In genomic region chr7:26196305-26196704, GRCh38 we compare ENCODE assay signal across 10 cellular contexts. TPM values are rescaled to one million over a fixed set of nuclear protein-coding genes. Genes with fewer than 3 reads are reported as not detected.
DNase-seq lines count a peak whose midpoint lies in the region; ATAC-seq and TF ChIP-seq lines count a peak whose summit lies in the region.
"Had no signal": no experiment of that assay in that cellular context is flagged by ENCODE, and none has a peak within 500 bp of the region (broad histone marks: within the 10 kb centered on the region; RNA-seq: fewer than 3 reads in every experiment).

No MANE protein-coding gene starts in this region.

- no peaks in the 10 kb centered on the region for H3K27me3 Mint-ChIP-seq in activated T-helper 17 cell treated with anti-CD3 and anti-CD28 coated beads, Interleukin-2, amount 50 U/mL, for 72 hours
- H3K27me3 Mint-ChIP-seq in immature natural killer cell (ENCODE audit: low read depth in 3 of 3) = peaks cover 48 to 69% (median 65%) of the 10 kb centered on the region in 3 donors
- H3K27me3 Mint-ChIP-seq in type B pancreatic cell = peaks cover 7% of the 10 kb centered on the region

- peak overlapping the region; percentile 35 for H3K4me3 ChIP-seq in right cardiac atrium (ENCODE audit: low read length)
- H3K4me3 ChIP-seq in colonic mucosa = no peak overlapping the region

- H3K27ac ChIP-seq in right cardiac atrium (ENCODE audit: low read length) (no peak overlapping the region), colonic mucosa (no peak overlapping the region)

- peaks cover 9% of the 10 kb centered on the region for H3K4me1 ChIP-seq in right cardiac atrium (ENCODE audit: control insufficient read depth, insufficient read depth, low read length)
- peaks cover 22% of the 10 kb centered on the region for H3K4me1 ChIP-seq in colonic mucosa

- H3K36me3 Mint-ChIP-seq in activated T-helper 17 cell treated with anti-CD3 and anti-CD28 coated beads, Interleukin-2, amount 50 U/mL, for 72 hours (ENCODE audit: low read depth) = peaks cover 100% of the 10 kb centered on the region
- H3K36me3 Mint-ChIP-seq in immature natural killer cell = peaks cover 59 to 73% (median 70%) of the 10 kb centered on the region in 3 donors
- H3K36me3 Mint-ChIP-seq in type B pancreatic cell = peaks cover 78% of the 10 kb centered on the region

- H3K9me3 Mint-ChIP-seq in activated T-helper 17 cell treated with anti-CD3 and anti-CD28 coated beads, Interleukin-2, amount 50 U/mL, for 72 hours = no peaks in the 10 kb centered on the region
- H3K9me3 Mint-ChIP-seq in immature natural killer cell (peaks cover 0 to 4% (median 0%) of the 10 kb centered on the region in 6 donors), type B pancreatic cell (no peaks in the 10 kb centered on the region)

- peak overlapping the region; percentile 100 for H3K27ac Mint-ChIP-seq in activated T-helper 17 cell treated with anti-CD3 and anti-CD28 coated beads, Interleukin-2, amount 50 U/mL, for 72 hours
- H3K27ac Mint-ChIP-seq in immature natural killer cell (peak overlapping the region; percentile 85 to 100 (median 88)), type B pancreatic cell (peak overlapping the region; percentile 71)

- no peaks in the 10 kb centered on the region for H3K9me3 ChIP-seq in right cardiac atrium (ENCODE audit: control insufficient read depth, low read length)
- H3K9me3 ChIP-seq in colonic mucosa = no peaks in the 10 kb centered on the region
- H3K9me3 ChIP-seq: esophagus muscularis mucosa had no signal

- H3K9ac ChIP-seq in colonic mucosa (ENCODE audit: low read depth in 2 of 2, low read length in 2 of 2) = no peak overlapping the region

- TF ChIP-seq CTCF in type B pancreatic cell (conservative IDR thresholded peaks at IDR 0.05) (no peak), colonic mucosa (IDR thresholded peaks at IDR 0.05) (no peak)

- peaks cover 52% of the 10 kb centered on the region for H3K4me1 Mint-ChIP-seq in activated T-helper 17 cell treated with anti-CD3 and anti-CD28 coated beads, Interleukin-2, amount 50 U/mL, for 72 hours
- H3K4me1 Mint-ChIP-seq in immature natural killer cell = peaks cover 81 to 85% of the 10 kb centered on the region in 2 donors
- H3K4me1 Mint-ChIP-seq in type B pancreatic cell (ENCODE audit: unreplicated experiment) = peaks cover 44% of the 10 kb centered on the region

- DNase-seq in right cardiac atrium = no peak
- DNase-seq in Right ventricle myocardium superior = no peak
- DNase-seq in immature natural killer cell = no peak
- DNase-seq in type B pancreatic cell (ENCODE audit: extremely low spot score, unreplicated experiment) = no peak
- DNase-seq in colonic mucosa = no peak
- DNase-seq: NCI-H510A had no signal

- ATAC-seq in right cardiac atrium (no peak), Right ventricle myocardium superior (ENCODE audit: poor library complexity) (no peak), GM18909 (IDR thresholded peaks at IDR 0.05; ENCODE audit: poor library complexity, unreplicated experiment) (no peak), GM18502 (IDR thresholded peaks at IDR 0.05; ENCODE audit: poor library complexity, unreplicated experiment) (no peak)
- ATAC-seq in activated T-helper 17 cell treated with anti-CD3 and anti-CD28 coated beads, Interleukin-2, amount 50 U/mL, for 72 hours (replicated peaks) = no peak

- WGBS in right cardiac atrium = 33% methylated on average over 4 of the region's 4 CpGs

- H3K36me3 ChIP-seq in colonic mucosa = peaks cover 42% of the 10 kb centered on the region

- peak overlapping the region; percentile 100 for H3K4me3 Mint-ChIP-seq in activated T-helper 17 cell treated with anti-CD3 and anti-CD28 coated beads, Interleukin-2, amount 50 U/mL, for 72 hours
- H3K4me3 Mint-ChIP-seq in immature natural killer cell (peak overlapping the region; percentile 66 to 99 (median 75)), type B pancreatic cell (peak overlapping the region; percentile 72)

- H3K27me3 ChIP-seq in right cardiac atrium (ENCODE audit: control insufficient read depth, insufficient read depth) = no peaks in the 10 kb centered on the region
- H3K27me3 ChIP-seq in colonic mucosa = no peaks in the 10 kb centered on the region
- H3K27me3 ChIP-seq: esophagus muscularis mucosa had no signal

- intact Hi-C loops in right cardiac atrium (cut with DNase I) = no loop called here
- intact Hi-C loops in Right ventricle myocardium superior (cut with DNase I) = no loop called here
- intact Hi-C loops in colonic mucosa (cut with DNase I) = loop anchor here (5.0 to 10.0 kb wide), 3 partner anchors 104 to 312 kb away; no protein-coding TSS in a partner anchor

RNA-seq across cellular contexts. Expression of gene HNRNPA2B1, which starts 4.2 kb away (rescaled TPM):
- 100 to 1,000 TPM; 353 to 383 (median 368) TPM for total RNA-seq in right cardiac atrium
- polyA plus RNA-seq in right cardiac atrium = 521 TPM
- total RNA-seq in Right ventricle myocardium superior = 400 TPM
- 100 to 1,000 TPM; 491 to 882 TPM for total RNA-seq in activated T-helper 17 cell treated with anti-CD3 and anti-CD28 coated beads, Interleukin-2, amount 50 U/mL, for 72 hours
- polyA plus RNA-seq in immature natural killer cell = 100 to 1,000 TPM; 442 to 823 (median 643) TPM
- total RNA-seq in type B pancreatic cell (ENCODE audit: low replicate concordance) = 441 and 733 TPM in 2 replicates
- 100 to 1,000 TPM; 447 to 769 TPM for total RNA-seq in colonic mucosa

RNA-seq across cellular contexts. Expression of gene CBX3, which starts 5.2 kb away (rescaled TPM):
- total RNA-seq in right cardiac atrium (10 to 100 TPM; 68.1 to 82.5 (median 72.2) TPM), Right ventricle myocardium superior (54.2 TPM), type B pancreatic cell (ENCODE audit: low replicate concordance) (108 and 188 TPM in 2 replicates), colonic mucosa (100 to 1,000 TPM; 102 to 135 TPM)
- polyA plus RNA-seq in right cardiac atrium (61.2 TPM), immature natural killer cell (100 to 1,000 TPM in 2 of 3 donors, 10 to 100 TPM in 1; 86.1 to 121 (median 103) TPM)
- total RNA-seq in activated T-helper 17 cell treated with anti-CD3 and anti-CD28 coated beads, Interleukin-2, amount 50 U/mL, for 72 hours = 100 to 1,000 TPM; 179 to 242 TPM

RNA-seq across cellular contexts. Expression of gene NFE2L3, which starts 44.3 kb away (rescaled TPM):
- total RNA-seq in right cardiac atrium (1 to 10 TPM in 2 of 4 donors, under 1 TPM in 2; 0.32 to 1.3 (median 1.00) TPM), Right ventricle myocardium superior (0.91 TPM), type B pancreatic cell (ENCODE audit: low replicate concordance) (6.5 and 10.5 TPM in 2 replicates), colonic mucosa (10 to 100 TPM; 12.0 to 13.0 TPM)
- polyA plus RNA-seq in right cardiac atrium (1.1 TPM), immature natural killer cell (1 to 10 TPM; 3.5 to 5.5 (median 4.5) TPM)
- total RNA-seq in activated T-helper 17 cell treated with anti-CD3 and anti-CD28 coated beads, Interleukin-2, amount 50 U/mL, for 72 hours = 10 to 100 TPM; 24.1 to 27.6 TPM
